ENCODE assay signal across 17 cellular contexts in the genomic region with DNA sequence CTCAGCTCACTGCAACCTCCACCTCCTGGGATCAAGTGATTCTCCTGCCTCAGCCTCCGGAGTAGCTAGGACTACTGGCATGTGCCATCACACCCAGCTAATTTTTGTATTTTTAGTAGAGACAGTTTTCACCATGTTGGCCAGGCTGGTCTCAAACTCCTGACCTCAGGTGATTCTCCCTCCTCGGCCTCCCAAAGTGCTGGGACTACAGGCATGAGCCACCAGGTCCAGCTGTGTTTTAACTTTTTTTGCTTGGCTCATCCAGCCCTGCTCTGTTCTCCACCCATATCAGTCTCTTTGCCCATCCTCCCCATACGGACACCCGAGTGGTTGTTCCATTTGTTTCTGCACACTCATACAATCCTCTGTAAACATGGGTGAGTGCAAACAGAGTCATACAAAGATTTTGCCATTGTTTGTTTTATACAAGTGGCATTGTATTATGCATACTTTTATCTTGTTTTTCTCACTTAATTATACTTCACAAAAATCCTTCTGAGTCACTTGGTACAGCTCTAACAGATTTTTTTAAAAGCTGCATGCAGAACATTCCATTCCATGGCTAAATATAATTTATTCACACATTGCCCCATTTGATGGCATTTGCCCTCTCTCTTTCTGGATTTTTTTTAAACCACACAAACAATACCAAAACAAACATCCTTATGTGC. TPM values are rescaled to one million over a fixed set of nuclear protein-coding genes. Genes with fewer than 3 reads are reported as not detected.
DNase-seq lines count a peak whose midpoint lies in the region; ATAC-seq and TF ChIP-seq lines count a peak whose summit lies in the region.
"Had no signal": no experiment of that assay in that cellular context is flagged by ENCODE, and none has a peak within 500 bp of the region (broad histone marks: within the 10 kb centered on the region; RNA-seq: fewer than 3 reads in every experiment).

No MANE protein-coding gene starts in this region.

- peak overlapping the region; percentile 20 for H3K4me2 ChIP-seq in skeletal muscle satellite cell (ENCODE audit: low read length)

- peaks cover 16% of the 10 kb centered on the region for H3K27me3 ChIP-seq in skeletal muscle satellite cell (ENCODE audit: control insufficient read depth, insufficient read depth, low read length)
- H3K27me3 ChIP-seq: uterus had no signal

- no peaks in the 10 kb centered on the region for H3K9me3 Mint-ChIP-seq in endothelial cell (ENCODE audit: unreplicated experiment)

- H3K4me3 ChIP-seq in coronary artery = no peak overlapping the region
- H3K4me3 ChIP-seq in skeletal muscle satellite cell (ENCODE audit: low read length) = peak overlapping the region; percentile 25
- H3K4me3 ChIP-seq: uterus had no signal

- H3K36me3 ChIP-seq in skeletal muscle satellite cell (ENCODE audit: insufficient read depth, low read length) = no peaks in the 10 kb centered on the region
- H3K36me3 ChIP-seq: uterus had no signal

- intact Hi-C loops in left ventricle myocardium superior (cut with micrococcal nuclease) = no loop called here

- peaks cover 41% of the 10 kb centered on the region for H3K36me3 Mint-ChIP-seq in endothelial cell (ENCODE audit: low read depth, unreplicated experiment)
- H3K36me3 Mint-ChIP-seq: mesothelial cell of epicardium had no signal

- ATAC-seq in left ventricle myocardium superior (peak; percentile 72), GM21737 (IDR thresholded peaks at IDR 0.05; ENCODE audit: unreplicated experiment) (no peak)

- H3K9me3 ChIP-seq in skeletal muscle satellite cell (replicated peaks; ENCODE audit: low read length) = no peaks in the 10 kb centered on the region
- H3K9me3 ChIP-seq: uterus had no signal

- no peak overlapping the region for H3K4me3 Mint-ChIP-seq in endothelial cell (ENCODE audit: unreplicated experiment)
- H3K4me3 Mint-ChIP-seq: B cell, mesothelial cell of epicardium had no signal

- H3K9ac ChIP-seq in skeletal muscle satellite cell (ENCODE audit: low read depth, low read length) = no peak overlapping the region

- peaks cover 15% of the 10 kb centered on the region for H3K4me1 Mint-ChIP-seq in endothelial cell (ENCODE audit: unreplicated experiment)

- H3K4me1 ChIP-seq in skeletal muscle satellite cell (ENCODE audit: control insufficient read depth, insufficient read depth, low read length) = peaks cover 10% of the 10 kb centered on the region
- H3K4me1 ChIP-seq: uterus had no signal

- H3K27ac ChIP-seq in coronary artery (peak overlapping the region; percentile 52 to 81), substantia nigra (ENCODE audit: low read depth, low read length, poor library complexity, severe bottlenecking) (no peak overlapping the region)

- TF ChIP-seq CTCF in coronary artery (IDR thresholded peaks at IDR 0.05) (no peak), endothelial cell (IDR thresholded peaks at IDR 0.05; ENCODE audit: unreplicated experiment) (no peak)

- H3K27ac Mint-ChIP-seq in endothelial cell (ENCODE audit: unreplicated experiment) = no peak overlapping the region
- H3K27ac Mint-ChIP-seq: B cell, mesothelial cell of epicardium had no signal

- DNase-seq in NCI-H2029 treated with DMSO at 0.1 percent for 48 hours (lab: John Stamatoyannopoulos, UW) (peak; percentile 9), coronary artery (ENCODE audit: low spot score) (peak; percentile 69), left ventricle myocardium superior (no peak), endothelial cell (ENCODE audit: low spot score) (no peak), substantia nigra (lab: John Stamatoyannopoulos, UW) (no peak), MV-4-11 (lab: John Stamatoyannopoulos, UW) (no peak)
- DNase-seq: activated CD4-positive, alpha-beta T cell treated with anti-CD3 and anti-CD28 coated beads, Interleukin-2, amount 50 U/mL, for 4 hours; DMS153; NCI-H1105; NCI-H526; occipital lobe; stimulated activated CD8-positive, alpha-beta memory T cell treated with anti-CD3 and anti-CD28 coated beads, Interleukin-4, amount 100 ng/mL, for 48 hours; uterus had no signal

- H3K27me3 Mint-ChIP-seq in endothelial cell (ENCODE audit: unreplicated experiment) = peaks cover 3% of the 10 kb centered on the region

RNA-seq across cellular contexts. Expression of a gene that starts 5.3 kb away (rescaled TPM):
- total RNA-seq in left ventricle myocardium superior (9.7 TPM), endothelial cell (ENCODE audit: unreplicated experiment) (15.9 TPM)
- total RNA-seq in skeletal muscle satellite cell (2012; rRNA removed) = under 0.01 TPM in 2 replicates
- total RNA-seq: B cell had no signal

Comparison
In these comparisons a context has a peak if more than half of its experiments do, and no peak if none do; other contexts are left out.
1. DNase-seq: peak in NCI-H2029 treated with DMSO at 0.1 percent for 48 hours (single experiment) and coronary artery (single experiment); none in left ventricle myocardium superior (single experiment), endothelial cell (single experiment), substantia nigra (0 of 49) and MV-4-11 (single experiment).